Comparison of ENCODE assay signal across 20 cellular contexts in genomic region chr10:5042922-5043321, GRCh38. TPM values are rescaled to one million over a fixed set of nuclear protein-coding genes. Genes with fewer than 3 reads are reported as not detected.
DNase-seq lines count a peak whose midpoint lies in the region; ATAC-seq and TF ChIP-seq lines count a peak whose summit lies in the region.
"Had no signal": no experiment of that assay in that cellular context is flagged by ENCODE, and none has a peak within 500 bp of the region (broad histone marks: within the 10 kb centered on the region; RNA-seq: fewer than 3 reads in every experiment).

No MANE protein-coding gene starts in this region.

- peak overlapping the region; percentile 75 for H3K9ac ChIP-seq in adipocyte (ENCODE audit: low read length)
- H3K9ac ChIP-seq: BLaER1 had no signal

- CTCF ChIA-PET in activated CD4-positive, alpha-beta T cell treated with anti-CD3 and anti-CD28 coated beads for 36 hours (lab: Charles Lee), result no interaction called here

- no peak for DNase-seq in adipocyte (ENCODE audit: low read depth)
- DNase-seq in left lung, result no peak
- DNase-seq in stomach, result no peak
- no peak for DNase-seq in activated CD4-positive, alpha-beta T cell treated with anti-CD3 and anti-CD28 coated beads for 36 hours
- no peak for DNase-seq in NCI-H1417 treated with DMSO at 0.1 percent for 48 hours (lab: John Stamatoyannopoulos, UW)
- no peak for DNase-seq in D341Med (ENCODE audit: low spot score)
- no peak for DNase-seq in Ammon's horn (ENCODE audit: low spot score)
- DNase-seq: AML-193; CD4-positive, alpha-beta memory T cell; DND-41; EL; GOT3; H7; HFFc6 had no signal

- H3K36me3 ChIP-seq in adipocyte (ENCODE audit: control insufficient read depth, insufficient read depth, low read length, severe bottlenecking) (no peaks in the 10 kb centered on the region), left lung (no peaks in the 10 kb centered on the region), stomach (no peaks in the 10 kb centered on the region)
- H3K36me3 ChIP-seq: BLaER1 had no signal

- peak overlapping the region; percentile 45 for H3K4me3 ChIP-seq in adipocyte (ENCODE audit: low read length)
- H3K4me3 ChIP-seq in left lung, result no peak overlapping the region
- no peak overlapping the region for H3K4me3 ChIP-seq in stomach
- H3K4me3 ChIP-seq: BLaER1, GM12878 had no signal

- intact Hi-C loops in left lung (cut with DNase I) (no loop called here), stomach (cut with DNase I; ENCODE audit: low total_unique reads) (no loop called here)
- intact Hi-C loops in activated CD4-positive, alpha-beta T cell treated with anti-CD3 and anti-CD28 coated beads for 36 hours (cut with DNase I, micrococcal nuclease), result no loop called here

- no peaks in the 10 kb centered on the region for H3K9me3 ChIP-seq in adipocyte (ENCODE audit: control insufficient read depth, low read length)
- H3K9me3 ChIP-seq in left lung, result no peaks in the 10 kb centered on the region
- H3K9me3 ChIP-seq in stomach, result no peaks in the 10 kb centered on the region

- peaks cover 1% of the 10 kb centered on the region for H3K27me3 Mint-ChIP-seq in activated CD4-positive, alpha-beta T cell treated with anti-CD3 and anti-CD28 coated beads for 36 hours

- H3K4me3 Mint-ChIP-seq in activated CD4-positive, alpha-beta T cell treated with anti-CD3 and anti-CD28 coated beads for 36 hours, result no peak overlapping the region
- H3K4me3 Mint-ChIP-seq: CD14-positive monocyte; CD4-positive, alpha-beta memory T cell; HFFc6 had no signal

- TF ChIP-seq CTCF in 22Rv1 (IDR thresholded peaks at IDR 0.05), result no peak
- TF ChIP-seq CTCF in left lung (IDR thresholded peaks at IDR 0.05), result no peak
- TF ChIP-seq CTCF in stomach (IDR thresholded peaks at IDR 0.05), result no peak

- POLR2A ChIA-PET in activated CD4-positive, alpha-beta T cell treated with anti-CD3 and anti-CD28 coated beads for 36 hours (lab: Charles Lee), result no interaction called here

- H3K27me3 ChIP-seq in adipocyte (replicated peaks; ENCODE audit: control insufficient read depth, insufficient read depth, low read length) (no peaks in the 10 kb centered on the region), left lung (no peaks in the 10 kb centered on the region), stomach (no peaks in the 10 kb centered on the region)
- H3K27me3 ChIP-seq: BLaER1 had no signal

- H3K27ac ChIP-seq in 22Rv1 (peak overlapping the region; percentile 35; the same call in 1 of the 2 replicates), left lung (peak overlapping the region; percentile 29 to 47), stomach (peak overlapping the region in 3 of 5 donors; percentile 26 to 62 (median 47))
- H3K27ac ChIP-seq: BLaER1 had no signal

- no peak for ATAC-seq in left lung
- no peak for ATAC-seq in activated CD4-positive, alpha-beta T cell treated with anti-CD3 and anti-CD28 coated beads for 36 hours
- ATAC-seq: GM12878, HCT116 had no signal

- H3K27ac Mint-ChIP-seq in activated CD4-positive, alpha-beta T cell treated with anti-CD3 and anti-CD28 coated beads for 36 hours, result no peak overlapping the region
- H3K27ac Mint-ChIP-seq: CD14-positive monocyte; CD4-positive, alpha-beta memory T cell; HFFc6 had no signal

- no peaks in the 10 kb centered on the region for H3K9me3 Mint-ChIP-seq in activated CD4-positive, alpha-beta T cell treated with anti-CD3 and anti-CD28 coated beads for 36 hours (ENCODE audit: low read depth)
- H3K9me3 Mint-ChIP-seq: CD4-positive, alpha-beta memory T cell had no signal

- no peaks in the 10 kb centered on the region for H3K36me3 Mint-ChIP-seq in activated CD4-positive, alpha-beta T cell treated with anti-CD3 and anti-CD28 coated beads for 36 hours (ENCODE audit: low read depth)
- H3K36me3 Mint-ChIP-seq: CD14-positive monocyte; CD4-positive, alpha-beta memory T cell had no signal

- WGBS in stomach, 5 donors, result 65 to 89% (median 83%) methylated on average over 4 of the region's 4 CpGs

- TF ChIP-seq POLR2A in stomach (IDR thresholded peaks at IDR 0.05), result no peak

- no peaks in the 10 kb centered on the region for H3K4me1 Mint-ChIP-seq in activated CD4-positive, alpha-beta T cell treated with anti-CD3 and anti-CD28 coated beads for 36 hours

- TF ChIP-seq EP300 in stomach (IDR thresholded peaks at IDR 0.05), result no peak

- H3K4me1 ChIP-seq in adipocyte (ENCODE audit: control insufficient read depth, insufficient read depth, low read length), result peaks cover 62% of the 10 kb centered on the region
- H3K4me1 ChIP-seq in left lung, result peaks cover 4 to 23% of the 10 kb centered on the region in 2 donors
- peaks cover 0 to 22% (median 7%) of the 10 kb centered on the region in 4 donors for H3K4me1 ChIP-seq in stomach

RNA-seq across cellular contexts. Expression of gene AKR1C2, which starts 39.3 kb away (rescaled TPM):
- total RNA-seq in left lung (10 to 100 TPM; 12.0 to 65.3 TPM), stomach (100 to 1,000 TPM in 2 of 5 donors, 10 to 100 TPM in 3; 30.4 to 168 (median 64.8) TPM)
- polyA plus RNA-seq in stomach, result 100 to 1,000 TPM in 1 of 3 donors, 10 to 100 TPM in 2; 40.0 to 507 (median 61.5) TPM
- not detected for total RNA-seq in activated CD4-positive, alpha-beta T cell treated with anti-CD3 and anti-CD28 coated beads for 36 hours
- total RNA-seq: CD4-positive, alpha-beta memory T cell; G401; H7 had no signal
- polyA plus RNA-seq: CD14-positive monocyte; CD4-positive, alpha-beta memory T cell had no signal

RNA-seq across cellular contexts. Expression of gene AKR1C3, which starts 51.3 kb away (rescaled TPM):
- total RNA-seq in left lung (10 to 100 TPM; 47.1 to 88.3 TPM), stomach (100 to 1,000 TPM in 4 of 5 donors, 10 to 100 TPM in 1; 28.1 to 228 (median 191) TPM)
- polyA plus RNA-seq in stomach, result 100 to 1,000 TPM in 2 of 3 donors, 10 to 100 TPM in 1; 35.2 to 883 (median 158) TPM
- under 1 TPM; 0.19 to 0.75 TPM for total RNA-seq in activated CD4-positive, alpha-beta T cell treated with anti-CD3 and anti-CD28 coated beads for 36 hours
- total RNA-seq: G401 had no signal

Comparison
In these comparisons a context has a peak if more than half of its experiments do, and no peak if none do; other contexts are left out.
1. RNA of gene AKR1C2, which starts 39.3 kb away (total RNA-seq): 12.0 to 65.3 TPM in left lung and 30.4 to 168 TPM in stomach; not detected in activated CD4-positive, alpha-beta T cell treated with anti-CD3 and anti-CD28 coated beads for 36 hours; every median in the first group is over 10 times any median in the second.
2. RNA of gene AKR1C3, which starts 51.3 kb away (total RNA-seq): 28.1 to 228 TPM in stomach and 47.1 to 88.3 TPM in left lung; 0.19 to 0.75 TPM in activated CD4-positive, alpha-beta T cell treated with anti-CD3 and anti-CD28 coated beads for 36 hours; every median in the first group is over 10 times any median in the second.
3. Peak in every context shown above with its lines, with median percentiles within 50 percentile points of each other: H3K27ac ChIP-seq.